Comparison of ENCODE assay signal across 8 cellular contexts in genomic region chr13:21476893-21477472, GRCh38. TPM values are rescaled to one million over a fixed set of nuclear protein-coding genes. Genes with fewer than 3 reads are reported as not detected.
DNase-seq lines count a peak whose midpoint lies in the region; ATAC-seq, FAIRE-seq and TF ChIP-seq lines count a peak whose summit lies in the region.

No MANE protein-coding gene starts in this region.

- no peaks in the 10 kb centered on the region for H3K9me2 ChIP-seq in OCI-LY1 (ENCODE audit: low read depth, low read length)

- peak; percentile 96 for FAIRE-seq in GM19239 (lab: Jason Lieb, UNC)

- WGBS in esophagus muscularis mucosa: 9% methylated on average over 18 of the region's 18 CpGs

- H3K79me2 ChIP-seq in OCI-LY1 (ENCODE audit: insufficient read depth, low read length): no peaks in the 10 kb centered on the region

- ATAC-seq in HG03565 (IDR thresholded peaks at IDR 0.05; ENCODE audit: unreplicated experiment): peak; percentile 67

- peak; percentile 98 for TF ChIP-seq CTCF in OCI-LY1 (IDR thresholded peaks at IDR 0.05; ENCODE audit: low read length)
- peak; percentile 76 to 92 (median 84) for TF ChIP-seq CTCF in esophagus muscularis mucosa (IDR thresholded peaks at IDR 0.05)

- no peaks in the 10 kb centered on the region for H3K27me3 ChIP-seq in OCI-LY1 (ENCODE audit: insufficient read depth, low read length)
- H3K27me3 ChIP-seq in esophagus muscularis mucosa: no peaks in the 10 kb centered on the region
- no peaks in the 10 kb centered on the region for H3K27me3 ChIP-seq in mucosa of stomach (ENCODE audit: control insufficient read depth, insufficient read depth, low read length)

- H3K36me3 ChIP-seq in OCI-LY1 (ENCODE audit: insufficient read depth, low read length) (no peaks in the 10 kb centered on the region), esophagus muscularis mucosa (no peaks in the 10 kb centered on the region), mucosa of stomach (ENCODE audit: control insufficient read depth, insufficient read depth, low read length) (no peaks in the 10 kb centered on the region)

- H3K4me1 ChIP-seq in OCI-LY1 (ENCODE audit: insufficient read depth, low read length, severe bottlenecking): peaks cover 5% of the 10 kb centered on the region
- peaks cover 0 to 20% (median 17%) of the 10 kb centered on the region in 4 donors for H3K4me1 ChIP-seq in esophagus muscularis mucosa
- H3K4me1 ChIP-seq in mucosa of stomach (ENCODE audit: control insufficient read depth, insufficient read depth, low read length): no peaks in the 10 kb centered on the region

- no peaks in the 10 kb centered on the region for H3K9me3 ChIP-seq in OCI-LY1 (ENCODE audit: low read length)
- no peaks in the 10 kb centered on the region for H3K9me3 ChIP-seq in esophagus muscularis mucosa
- H3K9me3 ChIP-seq in mucosa of stomach (ENCODE audit: control insufficient read depth, low read length): no peaks in the 10 kb centered on the region

- no peaks in the 10 kb centered on the region for H4K20me1 ChIP-seq in OCI-LY1 (ENCODE audit: insufficient read depth, low read length)

- H3F3A ChIP-seq in OCI-LY1 (ENCODE audit: insufficient read depth, low read length): no peaks in the 10 kb centered on the region

- H3K4me3 ChIP-seq in OCI-LY1 (ENCODE audit: low read depth, low read length, poor library complexity, severe bottlenecking): peak overlapping the region; percentile 51
- H3K4me3 ChIP-seq in esophagus muscularis mucosa: peak overlapping the region; percentile 41 to 47 (median 44)
- peak overlapping the region; percentile 54 for H3K4me3 ChIP-seq in mucosa of stomach (ENCODE audit: low read length)

- no peak overlapping the region for H3K27ac ChIP-seq in OCI-LY1 (ENCODE audit: low read depth, low read length, poor library complexity, severe bottlenecking)
- peak overlapping the region in 1 of 4 donors; percentile 45 for H3K27ac ChIP-seq in esophagus muscularis mucosa (replicated peaks in 1 of 4)

- no peak for TF ChIP-seq EP300 in esophagus muscularis mucosa (IDR thresholded peaks at IDR 0.05)

- DNase-seq in C1 segment of cervical spinal cord (lab: John Stamatoyannopoulos, UW): peak in 13 of 14 donors; percentile 21 to 89 (median 81)
- peak; percentile 49 for DNase-seq in GM19239 (ENCODE audit: insufficient read length, low spot score)
- peak; percentile 78 for DNase-seq in activated T-cell treated with anti-CD3 and anti-CD28 coated beads for 24 hours (ENCODE audit: low read depth)
- no peak for DNase-seq in esophagus muscularis mucosa (ENCODE audit: extremely low spot score)
- peak; percentile 51 to 61 for DNase-seq in stimulated activated CD8-positive, alpha-beta memory T cell treated with anti-CD3 and anti-CD28 coated beads, Interleukin-4, amount 100 ng/mL, for 4 hours (ENCODE audit: low read depth in 2 of 2, low spot score in 1 of 2)

- H3K9ac ChIP-seq in OCI-LY1 (ENCODE audit: low read length) (peak overlapping the region; percentile 51), mucosa of stomach (ENCODE audit: low read length) (peak overlapping the region; percentile 89)

- no peak for TF ChIP-seq POLR2A in esophagus muscularis mucosa (IDR thresholded peaks at IDR 0.05; ENCODE audit: low read depth)

- H2AFZ ChIP-seq in OCI-LY1 (ENCODE audit: low read length): peak overlapping the region; percentile 95

- H3K4me2 ChIP-seq in OCI-LY1 (ENCODE audit: low read length): peak overlapping the region; percentile 46

- intact Hi-C loops in esophagus muscularis mucosa (cut with DNase I): loop anchor here (5.0 kb wide), 2 partner anchors 300 to 365 kb away; partner anchors contain the start of genes MRPL57 and SKA3

RNA-seq across cellular contexts. Expression of gene ZDHHC20, which starts 17.9 kb away (rescaled TPM):
- 10 to 100 TPM; 47.4 to 53.3 (median 50.2) TPM for total RNA-seq in esophagus muscularis mucosa
